In the genomic region with DNA sequence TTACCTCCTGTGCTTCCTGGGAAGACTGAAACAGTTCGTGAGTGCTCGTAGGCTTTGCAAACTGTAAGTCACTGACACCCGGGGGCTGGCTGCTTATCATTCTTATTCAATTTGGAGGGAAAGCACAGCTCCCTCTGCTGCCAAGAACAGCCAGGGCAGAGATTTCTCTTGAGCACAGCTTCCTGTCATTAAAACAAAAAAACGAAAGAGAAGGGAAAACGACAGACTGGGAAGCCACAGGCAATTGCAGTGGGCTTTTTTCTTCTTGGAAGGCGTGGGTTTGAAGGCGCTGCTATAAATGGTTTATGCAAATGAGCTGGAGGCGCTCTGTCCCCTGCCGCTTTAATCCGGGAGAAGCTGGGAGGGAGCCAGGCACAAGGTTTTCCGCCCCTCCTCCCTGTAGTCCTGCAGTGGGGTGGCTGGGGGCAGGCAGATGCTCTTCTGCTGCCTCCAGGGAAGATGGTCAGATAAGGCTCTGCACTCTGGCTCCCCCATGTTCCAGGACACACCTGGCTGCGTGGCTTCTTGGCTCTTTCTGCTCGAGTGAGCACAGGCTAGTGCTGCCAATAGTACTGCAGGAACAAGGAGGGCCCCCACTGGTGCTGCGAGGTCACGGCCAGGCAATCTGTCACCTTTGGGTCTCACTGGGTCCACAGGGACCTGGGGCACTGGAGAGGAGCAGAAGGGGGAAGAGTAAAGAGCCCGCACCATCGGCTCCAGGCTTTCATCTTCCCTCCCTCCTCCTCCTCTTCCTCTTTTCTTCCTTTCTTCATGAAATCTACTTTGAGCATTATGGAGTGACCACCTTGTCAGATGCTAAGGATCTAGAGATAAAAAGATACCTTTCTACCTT, we compare ENCODE assay signal across 8 cellular contexts.
DNase-seq lines count a peak whose midpoint lies in the region; ATAC-seq and TF ChIP-seq lines count a peak whose summit lies in the region.

No MANE protein-coding gene starts in this region.

- H3K4me2 ChIP-seq in BLaER1 = peak overlapping the region; percentile 92

- no peaks in the 10 kb centered on the region for H3K9me3 Mint-ChIP-seq in nephron progenitor cell

- peak overlapping the region; percentile 68 for H3K4me3 Mint-ChIP-seq in nephron progenitor cell

- peaks cover 7% of the 10 kb centered on the region; the same call in 1 of the 2 replicates for H4K20me1 ChIP-seq in BLaER1

- H3K36me3 ChIP-seq in BLaER1 = no peaks in the 10 kb centered on the region

- peak overlapping the region; percentile 42; the same call in 1 of the 2 replicates for H3K9ac ChIP-seq in BLaER1

- H3K27me3 Mint-ChIP-seq in nephron progenitor cell (ENCODE audit: low read depth, poor library complexity) = peaks cover 15% of the 10 kb centered on the region

- peak; percentile 55 for DNase-seq in NCI-H2227 treated with DMSO at 0.1 percent for 48 hours (lab: John Stamatoyannopoulos, UW)
- DNase-seq in activated CD8-positive, alpha-beta memory T cell treated with anti-CD3 and anti-CD28 coated beads, Interleukin-2, amount 50 U/mL, for 48 hours = peak; percentile 40
- peak; percentile 57 for DNase-seq in fibroblast of peridontal ligament (ENCODE audit: extremely low read depth)
- DNase-seq in nephron progenitor cell = peak; percentile 42

- peak overlapping the region; percentile 53 for H3K4me3 ChIP-seq in BLaER1

- H3K4me1 ChIP-seq in BLaER1 = peaks cover 52% of the 10 kb centered on the region

- no peaks in the 10 kb centered on the region for H3K36me3 Mint-ChIP-seq in nephron progenitor cell (ENCODE audit: low read depth)

- peak; percentile 27 for TF ChIP-seq CTCF in nephron progenitor cell (IDR thresholded peaks at IDR 0.05)

- no peaks in the 10 kb centered on the region for H3K9me3 ChIP-seq in BLaER1

- ATAC-seq in GM21529 (IDR thresholded peaks at IDR 0.05; ENCODE audit: unreplicated experiment) = peak; percentile 54
- ATAC-seq in GM18870 (IDR thresholded peaks at IDR 0.05; ENCODE audit: unreplicated experiment) = no peak
- no peak for ATAC-seq in GM21619 (IDR thresholded peaks at IDR 0.05; ENCODE audit: unreplicated experiment)

- H3K27me3 ChIP-seq in BLaER1 = no peaks in the 10 kb centered on the region

- peak overlapping the region; percentile 25; the same call in 1 of the 2 replicates for H3K27ac ChIP-seq in BLaER1

- H3K4me1 Mint-ChIP-seq in nephron progenitor cell = peaks cover 45% of the 10 kb centered on the region

- no peak overlapping the region for H3K27ac Mint-ChIP-seq in nephron progenitor cell
